13 cellular contexts compared by ENCODE assay signal in the genomic region with DNA sequence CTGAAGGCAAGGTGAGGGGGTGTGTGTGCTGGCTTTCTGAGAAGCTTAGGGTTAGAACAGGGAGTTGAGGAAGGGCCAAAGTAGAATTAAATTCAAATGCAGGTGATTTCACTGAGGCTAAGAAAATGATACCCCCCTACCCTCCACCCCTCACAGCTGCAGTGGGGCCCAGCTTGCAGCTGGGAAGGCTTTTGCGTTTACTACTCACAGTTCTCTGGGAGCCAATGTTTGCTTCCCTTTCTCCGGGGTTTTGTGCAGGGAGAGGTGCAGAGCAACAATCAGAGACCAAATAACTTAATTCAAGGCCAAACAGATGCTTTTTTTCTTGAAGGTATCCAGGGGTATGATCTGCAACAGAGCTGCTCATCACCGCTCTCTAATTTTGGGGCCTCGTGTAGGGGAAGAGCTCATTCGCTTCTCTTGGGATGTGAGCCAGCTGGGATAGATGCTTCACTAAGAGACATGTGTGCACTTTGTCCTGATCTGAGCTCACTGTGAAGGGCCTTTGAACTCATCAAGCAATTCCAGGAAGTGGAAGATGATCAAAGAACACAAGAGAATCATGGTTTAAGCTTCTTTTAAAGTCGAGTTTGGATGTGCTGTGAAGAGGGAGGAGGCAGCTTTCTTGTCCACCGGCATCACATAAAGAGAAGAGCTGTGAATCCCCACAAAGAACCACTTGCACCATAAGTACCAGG.
A peak's percentile ranks its signal among the peaks of the same experiment; 100 is the strongest.
DNase-seq lines count a peak whose midpoint lies in the region; ATAC-seq and TF ChIP-seq lines count a peak whose summit lies in the region.
"Had no signal": no experiment of that assay in that cellular context is flagged by ENCODE, and none has a peak within 500 bp of the region (broad histone marks: within the 10 kb centered on the region; RNA-seq: fewer than 3 reads in every experiment).

No MANE protein-coding gene starts in this region.

- H3K27me3 ChIP-seq in BLaER1, result no peaks in the 10 kb centered on the region
- no peaks in the 10 kb centered on the region for H3K27me3 ChIP-seq in right lobe of liver
- H3K27me3 ChIP-seq: ovary had no signal

- H3K4me3 ChIP-seq in BLaER1 (no peak overlapping the region), right lobe of liver (peak overlapping the region in 2 of 3 donors; percentile 24 to 41)
- H3K4me3 ChIP-seq: HAP-1, ovary had no signal

- no peaks in the 10 kb centered on the region for H3K36me3 ChIP-seq in BLaER1
- no peaks in the 10 kb centered on the region for H3K36me3 ChIP-seq in right lobe of liver
- H3K36me3 ChIP-seq: HAP-1, ovary had no signal

- H3K4me2 ChIP-seq in BLaER1, result peak overlapping the region; percentile 61

- H3K9ac ChIP-seq in BLaER1, result no peak overlapping the region

- ATAC-seq in right lobe of liver (peak; percentile 71 to 87 (median 73)), HG02798 (IDR thresholded peaks at IDR 0.05; ENCODE audit: poor library complexity, unreplicated experiment) (no peak)
- ATAC-seq: left ventricle myocardium superior had no signal

- DNase-seq in DMS53 (lab: John Stamatoyannopoulos, UW), result peak; percentile 82
- peak; percentile 11 for DNase-seq in SW480 (ENCODE audit: low spot score)
- peak in 1 of 3 donors; percentile 51 for DNase-seq in right lobe of liver
- no peak for DNase-seq in stimulated activated CD4-positive, alpha-beta T cell treated with anti-CD3 and anti-CD28 coated beads, Interleukin-4, amount 100 ng/mL, for 24 hours
- DNase-seq in ureter (ENCODE audit: low spot score), result no peak
- DNase-seq: activated CD4-positive, CD25-positive, alpha-beta regulatory T cell treated with anti-CD3 and anti-CD28 coated beads, Interleukin-2, amount 50 U/mL, for 72 hours; Kasumi-1; left ventricle myocardium superior; NCI-H1436 treated with DMSO at 0.1 percent for 48 hours; ovary had no signal

- H3K27ac ChIP-seq in BLaER1 (peak overlapping the region; percentile 56), right lobe of liver (peak overlapping the region in 1 of 3 donors; percentile 65)
- H3K27ac ChIP-seq: ovary had no signal

- 26% methylated on average over 7 of the region's 7 CpGs for WGBS in right lobe of liver (ENCODE audit: insufficient coverage, low coverage, low lambda C conversion rate, missing lambda C conversion rate)

- TF ChIP-seq POLR2A in right lobe of liver (IDR thresholded peaks at IDR 0.05), result no peak

- H4K20me1 ChIP-seq in BLaER1, result no peaks in the 10 kb centered on the region

- H3K9me3 ChIP-seq in BLaER1 (no peaks in the 10 kb centered on the region), right lobe of liver (no peaks in the 10 kb centered on the region)
- H3K9me3 ChIP-seq: HAP-1, ovary had no signal

- no peak for TF ChIP-seq CTCF in right lobe of liver (IDR thresholded peaks at IDR 0.05)

- intact Hi-C loops in right lobe of liver (cut with DNase I), result no loop called here

- H3K4me1 ChIP-seq in BLaER1 (peaks cover 79% of the 10 kb centered on the region), right lobe of liver (peaks cover 0 to 15% (median 0%) of the 10 kb centered on the region in 4 donors)

Comparison
In these comparisons a context has a peak if more than half of its experiments do, and no peak if none do; other contexts are left out.
1. DNase-seq: peak in DMS53 (single experiment) and SW480 (single experiment); none in stimulated activated CD4-positive, alpha-beta T cell treated with anti-CD3 and anti-CD28 coated beads, Interleukin-4, amount 100 ng/mL, for 24 hours (single experiment) and ureter (single experiment).